Comparison of ENCODE assay signal across 9 cellular contexts in the genomic region with DNA sequence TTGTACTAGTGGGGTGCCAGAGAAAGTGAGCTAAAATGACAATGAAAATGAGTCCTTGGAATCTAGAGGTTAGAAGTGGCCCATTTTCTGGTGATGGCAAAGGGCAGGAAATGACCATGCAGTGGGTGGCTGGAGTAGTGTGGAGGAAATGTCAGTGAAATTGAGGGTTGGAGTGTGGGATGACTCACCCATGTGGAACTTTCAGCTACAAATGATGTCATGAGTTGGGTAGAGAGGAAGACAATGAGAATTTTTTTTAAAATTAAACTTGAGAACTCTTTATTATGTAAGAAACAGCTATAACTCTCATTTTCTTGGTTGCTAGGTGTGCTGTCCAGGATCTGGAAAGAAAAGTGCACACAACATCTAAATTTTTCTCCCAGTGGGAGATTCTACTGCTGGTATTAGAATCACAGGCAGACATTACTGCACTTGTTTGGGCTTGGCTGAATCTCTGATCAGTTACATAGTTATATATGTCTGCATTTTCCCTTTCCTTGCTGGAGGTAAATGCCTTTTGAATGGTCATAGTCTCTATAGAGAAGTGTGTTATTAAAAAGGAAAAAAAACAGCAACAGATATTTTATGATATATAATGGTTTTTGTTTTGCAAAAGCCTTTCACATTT. TPM values are rescaled to one million over a fixed set of nuclear protein-coding genes. Genes with fewer than 3 reads are reported as not detected.
DNase-seq lines count a peak whose midpoint lies in the region; ATAC-seq and TF ChIP-seq lines count a peak whose summit lies in the region.
"Had no signal": no experiment of that assay in that cellular context is flagged by ENCODE, and none has a peak within 500 bp of the region (broad histone marks: within the 10 kb centered on the region; RNA-seq: fewer than 3 reads in every experiment).

No MANE protein-coding gene starts in this region.

- no peak overlapping the region for H3K27ac Mint-ChIP-seq in naive thymus-derived CD4-positive, alpha-beta T cell

- peaks cover 0 to 3% (median 0%) of the 10 kb centered on the region in 7 donors for H3K4me1 Mint-ChIP-seq in naive thymus-derived CD4-positive, alpha-beta T cell

- H3K4me3 ChIP-seq in body of pancreas = no peak overlapping the region
- H3K4me3 ChIP-seq in naive thymus-derived CD4-positive, alpha-beta T cell (ENCODE audit: low read length) = no peak overlapping the region

- TF ChIP-seq CTCF in body of pancreas (IDR thresholded peaks at IDR 0.05) = no peak

- peaks cover 0 to 3% (median 0%) of the 10 kb centered on the region in 11 donors for H3K9me3 Mint-ChIP-seq in naive thymus-derived CD4-positive, alpha-beta T cell

- H3K27ac ChIP-seq in body of pancreas = no peak overlapping the region
- H3K27ac ChIP-seq in naive thymus-derived CD4-positive, alpha-beta T cell (ENCODE audit: low read depth, low read length) = no peak overlapping the region

- no peaks in the 10 kb centered on the region for H3K36me3 ChIP-seq in body of pancreas (replicated peaks in 1 of 2; ENCODE audit: insufficient read depth in 1 of 2, low read depth in 2 of 2)
- H3K36me3 ChIP-seq in naive thymus-derived CD4-positive, alpha-beta T cell (ENCODE audit: control insufficient read depth in 2 of 3, insufficient read depth in 3 of 3, low read length in 3 of 3) = no peaks in the 10 kb centered on the region

- POLR2A ChIA-PET in naive thymus-derived CD4-positive, alpha-beta T cell (lab: Charles Lee) = no interaction called here

- CTCF ChIA-PET in naive thymus-derived CD4-positive, alpha-beta T cell (lab: Charles Lee) = no interaction called here

- H3K27me3 Mint-ChIP-seq in naive thymus-derived CD4-positive, alpha-beta T cell = peaks cover 12 to 47% (median 18%) of the 10 kb centered on the region in 5 donors

- H3K27me3 ChIP-seq in body of pancreas = no peaks in the 10 kb centered on the region
- H3K27me3 ChIP-seq in naive thymus-derived CD4-positive, alpha-beta T cell (ENCODE audit: control insufficient read depth in 2 of 2, insufficient read depth in 2 of 2, low read length in 2 of 2) = no peaks in the 10 kb centered on the region

- no peaks in the 10 kb centered on the region for H3K9me3 ChIP-seq in body of pancreas
- H3K9me3 ChIP-seq in naive thymus-derived CD4-positive, alpha-beta T cell (ENCODE audit: control insufficient read depth in 2 of 3, low read length in 3 of 3) = no peaks in the 10 kb centered on the region

- no peak overlapping the region for H3K4me3 Mint-ChIP-seq in naive thymus-derived CD4-positive, alpha-beta T cell

- no peak for TF ChIP-seq POLR2A in body of pancreas (IDR thresholded peaks at IDR 0.05)

- H3K4me1 ChIP-seq in body of pancreas = no peaks in the 10 kb centered on the region
- H3K4me1 ChIP-seq in naive thymus-derived CD4-positive, alpha-beta T cell (ENCODE audit: control insufficient read depth in 2 of 2, insufficient read depth in 2 of 2, low read length in 2 of 2) = no peaks in the 10 kb centered on the region

- peak; percentile 72 for DNase-seq in GM04503 (ENCODE audit: low read depth)
- peak; percentile 33 to 42 for DNase-seq in Kasumi-1 (lab: John Stamatoyannopoulos, UW)
- peak in 2 of 4 donors; percentile 11 to 38 for DNase-seq in body of pancreas
- no peak for DNase-seq in naive thymus-derived CD4-positive, alpha-beta T cell
- no peak for DNase-seq in NCI-H2171 treated with DMSO at 0.1 percent for 48 hours (lab: John Stamatoyannopoulos, UW)
- DNase-seq: activated CD4-positive, CD25-positive, alpha-beta regulatory T cell had no signal

- intact Hi-C loops in body of pancreas (cut with DNase I) = no loop called here
- intact Hi-C loops in naive thymus-derived CD4-positive, alpha-beta T cell (cut with micrococcal nuclease) = no loop called here

- no peaks in the 10 kb centered on the region for H3K36me3 Mint-ChIP-seq in naive thymus-derived CD4-positive, alpha-beta T cell

- ATAC-seq in body of pancreas (peak; percentile 76), GM18909 (IDR thresholded peaks at IDR 0.05; ENCODE audit: poor library complexity, unreplicated experiment) (no peak), HG02759 (IDR thresholded peaks at IDR 0.05; ENCODE audit: unreplicated experiment) (no peak), HG03521 (IDR thresholded peaks at IDR 0.05; ENCODE audit: unreplicated experiment) (no peak)
- ATAC-seq in naive thymus-derived CD4-positive, alpha-beta T cell = peak; percentile 65

RNA-seq across cellular contexts. Expression of a gene that starts 56.8 kb away (rescaled TPM):
- 10 to 100 TPM; 26.4 to 42.3 TPM for total RNA-seq in body of pancreas
- total RNA-seq in naive thymus-derived CD4-positive, alpha-beta T cell = not detected
- not detected for polyA plus RNA-seq in naive thymus-derived CD4-positive, alpha-beta T cell

Comparison
In these comparisons a context has a peak if more than half of its experiments do, and no peak if none do; other contexts are left out.
1. DNase-seq: peak in GM04503 (single experiment) and Kasumi-1 (2 of 2); none in naive thymus-derived CD4-positive, alpha-beta T cell (0 of 9) and NCI-H2171 treated with DMSO at 0.1 percent for 48 hours (single experiment).
2. ATAC-seq: peak in body of pancreas (single experiment) and naive thymus-derived CD4-positive, alpha-beta T cell (single experiment); none in GM18909 (single experiment), HG02759 (single experiment) and HG03521 (single experiment).
3. RNA of a gene that starts 56.8 kb away (total RNA-seq): 26.4 to 42.3 TPM in body of pancreas; not detected in naive thymus-derived CD4-positive, alpha-beta T cell; every median in the first group is over 10 times any median in the second.